ENCODE assay signal across 10 cellular contexts in genomic region chr3:14289590-14290453, GRCh38.
DNase-seq lines count a peak whose midpoint lies in the region; ATAC-seq and TF ChIP-seq lines count a peak whose summit lies in the region.
"Had no signal": no experiment of that assay in that cellular context is flagged by ENCODE, and none has a peak within 500 bp of the region (broad histone marks: within the 10 kb centered on the region; RNA-seq: fewer than 3 reads in every experiment).

No MANE protein-coding gene starts in this region.

- H3K4me3 ChIP-seq in SK-N-SH (ENCODE audit: low read depth in 2 of 2, low read length in 1 of 2): no peak overlapping the region
- no peak overlapping the region for H3K4me3 ChIP-seq in skeletal muscle tissue (ENCODE audit: low read length in 3 of 3)

- TF ChIP-seq EP300 in SK-N-SH (IDR thresholded peaks at IDR 0.05; ENCODE audit: borderline replicate concordance in 1 of 2, low read depth in 1 of 2, low read length in 1 of 2): no peak

- no peaks in the 10 kb centered on the region for H3K79me2 ChIP-seq in SK-N-SH (ENCODE audit: insufficient read depth)

- H3K27ac ChIP-seq in SK-N-SH (ENCODE audit: low read depth in 2 of 2, low read length in 1 of 2) (no peak overlapping the region), skeletal muscle tissue (ENCODE audit: low read depth, low read length) (peak overlapping the region; percentile 84)

- no peak overlapping the region for H2AFZ ChIP-seq in SK-N-SH (ENCODE audit: low read depth)

- POLR2A ChIA-PET in SK-N-SH (lab: Yijun Ruan, JAX): no interaction called here

- no peak for TF ChIP-seq CTCF in SK-N-SH (IDR thresholded peaks at IDR 0.05)

- H3K9ac ChIP-seq in SK-N-SH (no peak overlapping the region), skeletal muscle tissue (ENCODE audit: low read depth in 1 of 3, low read length in 3 of 3) (peak overlapping the region in 2 of 3 donors; percentile 34 to 39)

- H3K9me2 ChIP-seq in SK-N-SH: no peaks in the 10 kb centered on the region

- ATAC-seq in HG03139 (IDR thresholded peaks at IDR 0.05; ENCODE audit: unreplicated experiment) (no peak), GM21737 (IDR thresholded peaks at IDR 0.05; ENCODE audit: unreplicated experiment) (no peak)

- H3K27me3 ChIP-seq in SK-N-SH (ENCODE audit: insufficient read depth): no peaks in the 10 kb centered on the region
- no peaks in the 10 kb centered on the region for H3K27me3 ChIP-seq in skeletal muscle tissue (ENCODE audit: control insufficient read depth in 3 of 3, insufficient read depth in 3 of 3, low read length in 3 of 3)

- no peak overlapping the region for H3K4me2 ChIP-seq in SK-N-SH

- H3F3A ChIP-seq in SK-N-SH (replicated peaks; ENCODE audit: insufficient read depth): no peaks in the 10 kb centered on the region

- WGBS in SK-N-SH (ENCODE audit: low lambda C conversion rate): 50% methylated on average over 7 of the region's 7 CpGs

- CTCF ChIA-PET in SK-N-SH (lab: Yijun Ruan, JAX): interaction anchor here (0.9 to 2.0 kb wide), 3 partner anchors 14 to 177 kb away, joined by 3 to 4 read pairs (median 3); no protein-coding TSS in a partner anchor

- H3K36me3 ChIP-seq in SK-N-SH (replicated peaks in 1 of 2; ENCODE audit: control insufficient read depth in 1 of 2, insufficient read depth in 2 of 2, low read length in 1 of 2) (no peaks in the 10 kb centered on the region), skeletal muscle tissue (ENCODE audit: control insufficient read depth in 3 of 3, insufficient read depth in 3 of 3, low read length in 3 of 3) (no peaks in the 10 kb centered on the region)

- H4K20me1 ChIP-seq in SK-N-SH (ENCODE audit: insufficient read depth): no peaks in the 10 kb centered on the region

- no peak for TF ChIP-seq RAD21 in SK-N-SH (IDR thresholded peaks at IDR 0.05; ENCODE audit: low read length)

- DNase-seq in HS-5 (ENCODE audit: low read depth) (peak; percentile 16), SK-N-SH (no peak), globus pallidus (ENCODE audit: low spot score) (peak; percentile 20), cerebellar nuclear complex (lab: John Stamatoyannopoulos, UW) (no peak), DMS79 (lab: John Stamatoyannopoulos, UW) (no peak)
- DNase-seq: activated CD4-positive, alpha-beta T cell treated with anti-CD3 and anti-CD28 coated beads, Interleukin-2, amount 50 U/mL, for 48 hours; KBM-7 had no signal

- H3K9me3 ChIP-seq in SK-N-SH: no peaks in the 10 kb centered on the region
- H3K9me3 ChIP-seq in skeletal muscle tissue (ENCODE audit: control insufficient read depth in 3 of 3, low read length in 3 of 3): no peaks in the 10 kb centered on the region

- H3K4me1 ChIP-seq in SK-N-SH (ENCODE audit: control insufficient read depth in 1 of 2, insufficient read depth in 2 of 2, low read depth in 1 of 2, low read length in 1 of 2) (peaks cover 0 to 8% of the 10 kb centered on the region in 2 experiments; a peak in 1 of 4 replicates), skeletal muscle tissue (ENCODE audit: control insufficient read depth in 3 of 3, insufficient read depth in 3 of 3, low read length in 3 of 3) (peaks cover 29 to 58% (median 51%) of the 10 kb centered on the region in 3 donors)

TF ChIP-seq in SK-N-SH, 30 proteins besides CTCF, POLR2A, EP300 and RAD21:
- TF ChIP-seq FOSL2 (IDR thresholded peaks at IDR 0.05; ENCODE audit: borderline replicate concordance, low read depth): peak; percentile 43; the same call in 1 of the 2 replicates
- TF ChIP-seq SIN3A (IDR thresholded peaks at IDR 0.05; ENCODE audit: borderline replicate concordance, low read depth, low read length): no peak
- peak; percentile 55 for TF ChIP-seq JUND (IDR thresholded peaks at IDR 0.05)
- TF ChIP-seq, protein P1, sequence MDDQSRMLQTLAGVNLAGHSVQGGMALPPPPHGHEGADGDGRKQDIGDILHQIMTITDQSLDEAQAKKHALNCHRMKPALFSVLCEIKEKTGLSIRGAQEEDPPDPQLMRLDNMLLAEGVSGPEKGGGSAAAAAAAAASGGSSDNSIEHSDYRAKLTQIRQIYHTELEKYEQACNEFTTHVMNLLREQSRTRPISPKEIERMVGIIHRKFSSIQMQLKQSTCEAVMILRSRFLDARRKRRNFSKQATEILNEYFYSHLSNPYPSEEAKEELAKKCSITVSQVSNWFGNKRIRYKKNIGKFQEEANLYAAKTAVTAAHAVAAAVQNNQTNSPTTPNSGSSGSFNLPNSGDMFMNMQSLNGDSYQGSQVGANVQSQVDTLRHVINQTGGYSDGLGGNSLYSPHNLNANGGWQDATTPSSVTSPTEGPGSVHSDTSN (IDR thresholded peaks at IDR 0.05): peak; percentile 67
- TF ChIP-seq TCF12 (IDR thresholded peaks at IDR 0.05): peak; percentile 82
- TF ChIP-seq, protein P2, sequence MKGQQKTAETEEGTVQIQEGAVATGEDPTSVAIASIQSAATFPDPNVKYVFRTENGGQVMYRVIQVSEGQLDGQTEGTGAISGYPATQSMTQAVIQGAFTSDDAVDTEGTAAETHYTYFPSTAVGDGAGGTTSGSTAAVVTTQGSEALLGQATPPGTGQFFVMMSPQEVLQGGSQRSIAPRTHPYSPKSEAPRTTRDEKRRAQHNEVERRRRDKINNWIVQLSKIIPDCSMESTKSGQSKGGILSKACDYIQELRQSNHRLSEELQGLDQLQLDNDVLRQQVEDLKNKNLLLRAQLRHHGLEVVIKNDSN (IDR thresholded peaks at IDR 0.05; ENCODE audit: borderline replicate concordance, low read depth): no peak

Comparison
In these comparisons a context has a peak if more than half of its experiments do, and no peak if none do; other contexts are left out.
1. DNase-seq: peak in HS-5 (single experiment) and globus pallidus (single experiment); none in SK-N-SH (single experiment), cerebellar nuclear complex (0 of 2) and DMS79 (single experiment).